15 cellular contexts compared by ENCODE assay signal in genomic region chr7:20513341-20513740, GRCh38.
"Had no signal": no experiment of that assay in that cellular context is flagged by ENCODE, and none has a peak within 500 bp of the region (broad histone marks: within the 10 kb centered on the region; RNA-seq: fewer than 3 reads in every experiment).

No MANE protein-coding gene starts in this region.

- DNase-seq: activated CD4-positive, alpha-beta memory T cell treated with anti-CD3 and anti-CD28 coated beads, Interleukin-2, amount 10 ng/mL, durations not matched to agents 7 days and 5 days; activated CD4-positive, alpha-beta T cell treated with anti-CD3 and anti-CD28 coated beads, Interleukin-2, amount 10 ng/mL, durations not matched to agents 24 days and 14 days; activated gamma-delta T cell; aorta; cerebellar nuclear complex; endodermal cell; heart left ventricle; left cardiac atrium; ovary; psoas muscle; spleen; stimulated activated CD4-positive, alpha-beta T cell treated with anti-CD3 and anti-CD28 coated beads, Interleukin-4, amount 100 ng/mL, for 1 hour; stimulated activated naive CD4-positive, alpha-beta T cell; testis; trophoblast cell had no signal
